Comparison of ENCODE assay signal across 22 cellular contexts in genomic region chr6:84667252-84668213, GRCh38.
DNase-seq lines count a peak whose midpoint lies in the region; ATAC-seq, FAIRE-seq and TF ChIP-seq lines count a peak whose summit lies in the region.
"Had no signal": no experiment of that assay in that cellular context is flagged by ENCODE, and none has a peak within 500 bp of the region (broad histone marks: within the 10 kb centered on the region; RNA-seq: fewer than 3 reads in every experiment).

No MANE protein-coding gene starts in this region.

- WGBS in K562 (ENCODE audit: insufficient coverage, low coverage, missing lambda C conversion rate): 12% methylated on average over 5 of the region's 5 CpGs
- WGBS in right cardiac atrium: 79% methylated on average over 5 of the region's 5 CpGs

- no peaks in the 10 kb centered on the region for H3K9me3 ChIP-seq in OCI-LY3 (ENCODE audit: insufficient read depth, low read length)
- H3K9me3 ChIP-seq in K562 (replicated peaks; ENCODE audit: control insufficient read depth, insufficient read depth, low read depth, low read length): no peaks in the 10 kb centered on the region
- no peaks in the 10 kb centered on the region for H3K9me3 ChIP-seq in right cardiac atrium (ENCODE audit: control insufficient read depth, low read length)
- H3K9me3 ChIP-seq: A549 had no signal

- no TSS peak for BruUV-seq in K562 (replicated peaks; lab: Mats Ljungman, UMichigan)

- in situ Hi-C loops in K562 (cut with MboI): no loop called here

- H3K4me3 ChIP-seq in OCI-LY3 (ENCODE audit: low read length) (peak overlapping the region; percentile 2; the same call in 1 of the 2 replicates), K562 (no peak overlapping the region), fibroblast of villous mesenchyme (ENCODE audit: low read depth, low read length) (no peak overlapping the region), right cardiac atrium (ENCODE audit: low read length) (no peak overlapping the region)
- H3K4me3 ChIP-seq: A549 had no signal

- no peak for TF ChIP-seq POLR2A in K562 (conservative IDR thresholded peaks at IDR 0.05)

- H3K36me3 ChIP-seq in OCI-LY3 (replicated peaks; ENCODE audit: low read depth, low read length): no peaks in the 10 kb centered on the region
- no peaks in the 10 kb centered on the region for H3K36me3 ChIP-seq in K562 (ENCODE audit: control insufficient read depth, insufficient read depth, low read length)

- POLR2A ChIA-PET in K562 (lab: Yijun Ruan, JAX): no interaction called here

- ATAC-seq in K562 (peak; percentile 52; the same call in 1 of the 3 replicates), right cardiac atrium (no peak)
- ATAC-seq in stimulated activated naive CD8-positive, alpha-beta T cell treated with anti-CD3 and anti-CD28 coated beads, Interleukin-15, Interleukin-2, amounts not matched to agents 100 U/mL and 50 U/mL, for 24 hours: no peak
- ATAC-seq: A549 had no signal

- H3K27me3 ChIP-seq in OCI-LY3 (ENCODE audit: low read depth, low read length): peaks cover 5% of the 10 kb centered on the region; the same call in 1 of the 2 replicates
- no peaks in the 10 kb centered on the region for H3K27me3 ChIP-seq in K562 (ENCODE audit: control insufficient read depth in 2 of 2, insufficient read depth in 2 of 2, low read length in 2 of 2)
- no peaks in the 10 kb centered on the region for H3K27me3 ChIP-seq in right cardiac atrium (ENCODE audit: control insufficient read depth, insufficient read depth)

- TF ChIP-seq RAD21 in K562 (CRISPR knock-in tag; conservative IDR thresholded peaks at IDR 0.05 in 1 of 2, IDR thresholded peaks at IDR 0.05 in 1 of 2): no peak

- DNase-seq in EH (ENCODE audit: low read depth) (peak; percentile 36), K562 (ENCODE audit: extremely low read depth in 1 of 4, low spot score in 3 of 4) (peak in 1 of 4 experiments; percentile 36), fibroblast of villous mesenchyme (ENCODE audit: low read depth) (peak; percentile 19), right cardiac atrium (no peak), NCI-H1092 treated with DMSO at 0.1 percent for 48 hours (lab: John Stamatoyannopoulos, UW) (no peak), COR-L47 (lab: John Stamatoyannopoulos, UW) (no peak)
- DNase-seq in stimulated activated naive CD8-positive, alpha-beta T cell treated with anti-CD3 and anti-CD28 coated beads, Interleukin-15, Interleukin-2, amounts not matched to agents 100 U/mL and 50 U/mL, for 24 hours: no peak
- DNase-seq: Calu3; CD4-positive, alpha-beta T cell; DMS53; HFFc6; NCI-H1436; NCI-H2029 treated with DMSO at 0.1 percent for 48 hours; NCI-H2171; NCI-H446; NCI-H526 treated with DMSO at 0.1 percent for 48 hours; RPMI8226; SHP77 treated with DMSO at 0.1 percent for 48 hours had no signal

- intact Hi-C loops in K562 (cut with micrococcal nuclease) (no loop called here), right cardiac atrium (cut with DNase I) (no loop called here)

- no peak overlapping the region for H2AFZ ChIP-seq in OCI-LY3 (ENCODE audit: low read depth, low read length)
- H2AFZ ChIP-seq in K562 (ENCODE audit: low read depth, low read length): no peak overlapping the region

- peak; percentile 81 for TF ChIP-seq EP300 in K562 (IDR thresholded peaks at IDR 0.05; ENCODE audit: low read length)

- H4K20me1 ChIP-seq in OCI-LY3 (ENCODE audit: insufficient read depth, low read length) (no peaks in the 10 kb centered on the region), K562 (replicated peaks; ENCODE audit: control insufficient read depth, insufficient read depth, low read length) (no peaks in the 10 kb centered on the region)

- H3K79me2 ChIP-seq in OCI-LY3 (ENCODE audit: low read length) (no peaks in the 10 kb centered on the region), K562 (ENCODE audit: control insufficient read depth, insufficient read depth, low read length) (no peaks in the 10 kb centered on the region)

- no peak for FAIRE-seq in K562 (lab: Jason Lieb, UNC)
- FAIRE-seq: A549, H54 had no signal

- H3K9ac ChIP-seq in OCI-LY3 (ENCODE audit: low read length) (no peak overlapping the region), K562 (ENCODE audit: insufficient read depth in 1 of 2, low read depth in 2 of 2, low read length in 2 of 2) (no peak overlapping the region)
- H3K9ac ChIP-seq: KMS-11 had no signal

- peak overlapping the region; percentile 36 for H3K4me2 ChIP-seq in OCI-LY3 (ENCODE audit: low read length)
- no peak overlapping the region for H3K4me2 ChIP-seq in K562 (ENCODE audit: insufficient read depth, low read length)
- H3K4me2 ChIP-seq: A549, KMS-11 had no signal

- H3K9me1 ChIP-seq in K562 (ENCODE audit: control insufficient read depth, insufficient read depth, low read length): no peaks in the 10 kb centered on the region

- CTCF ChIA-PET in K562 (lab: Yijun Ruan, JAX; ENCODE audit: low intra/inter-chr PET ratio): no interaction called here

- H3K27ac ChIP-seq in OCI-LY3 (ENCODE audit: low read length): no peak overlapping the region
- H3K27ac ChIP-seq in K562 (ENCODE audit: extremely low read depth, low read depth, low read length): 0 out of 3 replicates have a peak overlapping the region, but pooled peaks have one; percentile 4
- H3K27ac ChIP-seq in right cardiac atrium (ENCODE audit: low read length): no peak overlapping the region
- H3K27ac ChIP-seq: A549, KMS-11 had no signal

- no peak for TF ChIP-seq CTCF in OCI-LY3 (IDR thresholded peaks at IDR 0.05; ENCODE audit: low read depth, low read length)
- no peak for TF ChIP-seq CTCF in K562 (IDR thresholded peaks at IDR 0.05 in 2 of 3, conservative IDR thresholded peaks at IDR 0.05 in 1 of 3; ENCODE audit: insufficient read depth in 2 of 3, low read depth in 1 of 3, low read length in 3 of 3)
- no peak for TF ChIP-seq CTCF in fibroblast of villous mesenchyme (IDR thresholded peaks at IDR 0.05; ENCODE audit: insufficient read depth, low read depth, low read length)

- H3K4me1 ChIP-seq in OCI-LY3 (ENCODE audit: low read length) (peaks cover 17% of the 10 kb centered on the region), K562 (replicated peaks in 1 of 2; ENCODE audit: control insufficient read depth in 2 of 2, insufficient read depth in 2 of 2, low read length in 2 of 2) (peaks cover 4 to 14% of the 10 kb centered on the region in 2 experiments; a peak in 4 of 5 replicates), right cardiac atrium (ENCODE audit: control insufficient read depth, insufficient read depth, low read length) (no peaks in the 10 kb centered on the region)
- H3K4me1 ChIP-seq: A549 had no signal

TF ChIP-seq in K562, 482 proteins besides CTCF, POLR2A, EP300 and RAD21 (continues in another document):
- TF ChIP-seq JUNB (CRISPR knock-in tag; conservative IDR thresholded peaks at IDR 0.05) (no peak), ELF4 (CRISPR knock-in tag; IDR thresholded peaks at IDR 0.05) (0 out of 2 replicates have a peak, but pooled peaks have one; percentile 50), CC2D1A (IDR thresholded peaks at IDR 0.05) (no peak; the same call in 1 of the 2 replicates), SP1 (CRISPR knock-in tag; IDR thresholded peaks at IDR 0.05) (no peak), MIER1 (IDR thresholded peaks at IDR 0.05; ENCODE audit: low read depth) (no peak), ZNF75A (CRISPR knock-in tag; IDR thresholded peaks at IDR 0.05) (no peak), TCF7 (IDR thresholded peaks at IDR 0.05; ENCODE audit: borderline replicate concordance) (no peak), SIX5 (IDR thresholded peaks at IDR 0.05; ENCODE audit: borderline replicate concordance in 1 of 2, insufficient read depth in 1 of 2, low read depth in 1 of 2, low read length in 2 of 2) (no peak), ZNF143 (CRISPR knock-in tag; IDR thresholded peaks at IDR 0.05) (no peak), NR2C1 (IDR thresholded peaks at IDR 0.05) (no peak; the same call in 1 of the 2 replicates), NR2C1 (tag; IDR thresholded peaks at IDR 0.05) (peak; percentile 83), CBX1 (IDR thresholded peaks at IDR 0.05; ENCODE audit: low read depth) (no peak), TEAD1 (CRISPR knock-in tag; IDR thresholded peaks at IDR 0.05) (peak in 1 of 2 experiments; percentile 94; a peak in 2 of 4 replicates), COPS2 (conservative IDR thresholded peaks at IDR 0.05) (no peak), ZBTB26 (CRISPR knock-in tag; IDR thresholded peaks at IDR 0.05) (no peak), GTF2A2 (tag; IDR thresholded peaks at IDR 0.05) (no peak), JUND (IDR thresholded peaks at IDR 0.05; ENCODE audit: borderline replicate concordance, low read depth, low read length) (peak; percentile 66; the same call in 1 of the 2 replicates), JUND (tag; IDR thresholded peaks at IDR 0.05; ENCODE audit: borderline replicate concordance, low read depth, low read length) (peak; percentile 69; the same call in 2 of the 3 replicates), STAG1 (CRISPR knock-in tag; IDR thresholded peaks at IDR 0.05; ENCODE audit: borderline replicate concordance) (no peak), SMARCA5 (IDR thresholded peaks at IDR 0.05) (no peak), ZNF239 (CRISPR knock-in tag; IDR thresholded peaks at IDR 0.05) (peak; percentile 65), NCOA2 (IDR thresholded peaks at IDR 0.05; ENCODE audit: partially characterized antibody in 2 of 2) (no peak), TBL1XR1 (IDR thresholded peaks at IDR 0.05; ENCODE audit: low read length in 2 of 2) (peak in 1 of 2 experiments; percentile 74; a peak in 1 of 4 replicates)

Comparison
In these comparisons a context has a peak if more than half of its experiments do, and no peak if none do; other contexts are left out.
1. DNase-seq: peak in EH (single experiment) and fibroblast of villous mesenchyme (single experiment); none in right cardiac atrium (0 of 3), stimulated activated naive CD8-positive, alpha-beta T cell treated with anti-CD3 and anti-CD28 coated beads, Interleukin-15, Interleukin-2, amounts not matched to agents 100 U/mL and 50 U/mL, for 24 hours (single experiment), NCI-H1092 treated with DMSO at 0.1 percent for 48 hours (single experiment) and COR-L47 (single experiment).